In genomic region chr13:20703785-20704458, GRCh38 we compare ENCODE assay signal across 8 cellular contexts. TPM values are rescaled to one million over a fixed set of nuclear protein-coding genes. Genes with fewer than 3 reads are reported as not detected.
A peak's percentile ranks its signal among the peaks of the same experiment; 100 is the strongest.
DNase-seq lines count a peak whose midpoint lies in the region; ATAC-seq and TF ChIP-seq lines count a peak whose summit lies in the region.

No MANE protein-coding gene starts in this region.

- H3K4me1 ChIP-seq in parathyroid adenoma, result peaks cover 2% of the 10 kb centered on the region

- no peak overlapping the region for H2AFZ ChIP-seq in parathyroid adenoma

- H3K79me2 ChIP-seq in parathyroid adenoma, result no peaks in the 10 kb centered on the region

- no peak overlapping the region for H3K27ac ChIP-seq in parathyroid adenoma

- H3K36me3 Mint-ChIP-seq in type B pancreatic cell, result no peaks in the 10 kb centered on the region

- no peak overlapping the region for H3K4me2 ChIP-seq in parathyroid adenoma (ENCODE audit: low read length)

- H3K27ac Mint-ChIP-seq in type B pancreatic cell, result no peak overlapping the region

- H3K9ac ChIP-seq in parathyroid adenoma, result no peak overlapping the region

- peak; percentile 65 for TF ChIP-seq POLR2A in Raji (IDR thresholded peaks at IDR 0.05; ENCODE audit: insufficient read depth, low read depth, low read length)

- H3K27me3 ChIP-seq in parathyroid adenoma (ENCODE audit: control insufficient read depth, insufficient read depth, low read length), result no peaks in the 10 kb centered on the region

- peak; percentile 46 for TF ChIP-seq CTCF in parathyroid adenoma (IDR thresholded peaks at IDR 0.05)
- TF ChIP-seq CTCF in type B pancreatic cell (conservative IDR thresholded peaks at IDR 0.05), result peak; percentile 77

- DNase-seq in ELF-1 (ENCODE audit: low read depth, low spot score) (peak; percentile 89), HUDEP-2 (lab: John Stamatoyannopoulos, UW; ENCODE audit: unreplicated experiment in 76 of 76) (peak in 62 of 76 experiments; percentile 5 to 72 (median 45)), activated gamma-delta T cell (lab: John Stamatoyannopoulos, UW) (peak; percentile 63), globus pallidus (ENCODE audit: low spot score) (peak; percentile 73), type B pancreatic cell (ENCODE audit: extremely low spot score, unreplicated experiment) (peak; percentile 86)

- no peaks in the 10 kb centered on the region for H3K36me3 ChIP-seq in parathyroid adenoma (ENCODE audit: control insufficient read depth, insufficient read depth, low read length)

- no peak overlapping the region for H3K4me3 ChIP-seq in parathyroid adenoma (ENCODE audit: low read depth, low read length)

- H3K4me1 Mint-ChIP-seq in type B pancreatic cell (ENCODE audit: unreplicated experiment), result peaks cover 12% of the 10 kb centered on the region

- no peak overlapping the region for H3K4me3 Mint-ChIP-seq in type B pancreatic cell

- peak; percentile 90 for ATAC-seq in GM21423 (IDR thresholded peaks at IDR 0.05; ENCODE audit: unreplicated experiment)

- no peaks in the 10 kb centered on the region for H3K9me3 ChIP-seq in parathyroid adenoma (ENCODE audit: control insufficient read depth, low read length)

- H3K9me3 Mint-ChIP-seq in type B pancreatic cell, result no peaks in the 10 kb centered on the region

- peaks cover 24% of the 10 kb centered on the region for H3K27me3 Mint-ChIP-seq in type B pancreatic cell

RNA-seq across cellular contexts. Expression of gene IL17D, which starts 0.4 kb away (rescaled TPM):
- total RNA-seq in type B pancreatic cell (ENCODE audit: low replicate concordance), result 1.5 and 6.3 TPM in 2 replicates
